20 cellular contexts compared by ENCODE assay signal in the genomic region with DNA sequence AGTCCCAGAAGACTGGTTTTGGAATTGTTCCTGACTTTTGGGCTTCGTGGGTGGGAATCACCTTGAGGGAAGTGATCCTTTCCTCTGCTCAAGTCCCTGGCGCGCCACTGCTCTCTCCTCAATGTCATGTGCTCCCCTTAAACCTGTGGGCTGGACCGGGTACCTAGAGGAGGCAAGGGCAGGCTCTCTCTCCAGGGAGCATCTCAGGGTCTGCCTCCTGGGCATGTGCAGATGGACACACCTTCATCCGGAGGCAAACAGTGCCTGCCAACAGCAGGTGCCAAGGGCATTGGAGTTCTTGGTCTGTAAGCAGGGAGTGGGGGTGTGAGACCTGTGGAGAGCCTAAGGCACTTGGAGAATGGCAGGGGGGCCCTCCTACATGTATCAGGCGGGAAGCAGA.
DNase-seq lines count a peak whose midpoint lies in the region; ATAC-seq and TF ChIP-seq lines count a peak whose summit lies in the region.
"Had no signal": no experiment of that assay in that cellular context is flagged by ENCODE, and none has a peak within 500 bp of the region (broad histone marks: within the 10 kb centered on the region; RNA-seq: fewer than 3 reads in every experiment).

No MANE protein-coding gene starts in this region.

- H2BK15ac ChIP-seq in neuronal stem cell (ENCODE audit: low read length), result no peak overlapping the region

- no peak for ATAC-seq in Right ventricle myocardium inferior
- ATAC-seq in aorta (ENCODE audit: low FRiP score), result no peak
- no peak for ATAC-seq in HG03280 (IDR thresholded peaks at IDR 0.05; ENCODE audit: unreplicated experiment)
- ATAC-seq in gastroesophageal sphincter, result no peak

- no peak overlapping the region for H3K4me3 ChIP-seq in neuronal stem cell (ENCODE audit: low read length in 2 of 2)
- no peak overlapping the region for H3K4me3 ChIP-seq in aorta (ENCODE audit: low read length in 2 of 2)
- no peak overlapping the region for H3K4me3 ChIP-seq in BE2C (ENCODE audit: low read depth, low read length)
- H3K4me3 ChIP-seq in gastroesophageal sphincter, result no peak overlapping the region
- H3K4me3 ChIP-seq: GM23248 had no signal

- H2AK5ac ChIP-seq in neuronal stem cell (ENCODE audit: low read depth, low read length), result peak overlapping the region; percentile 48

- peaks cover 2% of the 10 kb centered on the region for H3K27me3 Mint-ChIP-seq in glutamatergic neuron (ENCODE audit: unreplicated experiment)
- H3K27me3 Mint-ChIP-seq: CD4-positive, CD25-positive, alpha-beta regulatory T cell had no signal

- no peak overlapping the region for H4K91ac ChIP-seq in neuronal stem cell (ENCODE audit: low read depth, low read length, poor library complexity)

- H3K9me3 Mint-ChIP-seq in glutamatergic neuron (ENCODE audit: unreplicated experiment), result peaks cover 3% of the 10 kb centered on the region
- H3K9me3 Mint-ChIP-seq: CD8-positive, alpha-beta memory T cell had no signal

- intact Hi-C loops in Right ventricle myocardium inferior (cut with DNase I) (no loop called here), cardiac septum (cut with DNase I) (no loop called here), aorta (cut with DNase I) (no loop called here)

- H3K4me2 ChIP-seq in neuronal stem cell (ENCODE audit: insufficient read depth, low read length, poor library complexity, severe bottlenecking), result no peak overlapping the region

- peak; percentile 37 for DNase-seq in Right ventricle myocardium inferior (ENCODE audit: missing footprints)
- DNase-seq in cardiac septum (ENCODE audit: low spot score), result no peak
- DNase-seq in glutamatergic neuron, result peak; percentile 3
- DNase-seq in neuronal stem cell (ENCODE audit: low spot score), result no peak
- peak; percentile 40 to 59 for DNase-seq in aorta
- DNase-seq in BE2C, result no peak
- DNase-seq: 8988T; C1 segment of cervical spinal cord; CD4-positive, CD25-positive, alpha-beta regulatory T cell; CD8-positive, alpha-beta memory T cell; COR-L47; DMS 273 treated with DMSO at 0.1 percent for 48 hours; DMS53; DND-41; EL; GM23248; HCEC 1CT; IMR-90 had no signal

- no peak overlapping the region for H3K4ac ChIP-seq in neuronal stem cell (ENCODE audit: low read length)

- H3K27me3 ChIP-seq in neuronal stem cell (ENCODE audit: control insufficient read depth in 3 of 3, insufficient read depth in 3 of 3, low read depth in 1 of 3, low read length in 3 of 3) (peaks cover 0 to 18% (median 0%) of the 10 kb centered on the region in 3 experiments), aorta (ENCODE audit: control insufficient read depth in 1 of 2, insufficient read depth in 2 of 2, low read length in 1 of 2) (no peaks in the 10 kb centered on the region), BE2C (no peaks in the 10 kb centered on the region), gastroesophageal sphincter (peaks cover 10% of the 10 kb centered on the region)

- no peaks in the 10 kb centered on the region for H3K36me3 ChIP-seq in neuronal stem cell (replicated peaks in 1 of 2; ENCODE audit: control insufficient read depth in 2 of 2, insufficient read depth in 2 of 2, low read length in 2 of 2)
- no peaks in the 10 kb centered on the region for H3K36me3 ChIP-seq in aorta (ENCODE audit: control insufficient read depth in 1 of 2, insufficient read depth in 2 of 2, low read length in 1 of 2)
- no peaks in the 10 kb centered on the region for H3K36me3 ChIP-seq in BE2C
- no peaks in the 10 kb centered on the region for H3K36me3 ChIP-seq in gastroesophageal sphincter

- no peak overlapping the region for H4K8ac ChIP-seq in neuronal stem cell (ENCODE audit: low read depth, low read length)

- H2BK12ac ChIP-seq in neuronal stem cell (ENCODE audit: low read length), result no peak overlapping the region

- peaks cover 2% of the 10 kb centered on the region for H3K4me1 Mint-ChIP-seq in glutamatergic neuron (ENCODE audit: low read depth, unreplicated experiment)
- H3K4me1 Mint-ChIP-seq: CD4-positive, CD25-positive, alpha-beta regulatory T cell; CD8-positive, alpha-beta memory T cell had no signal

- H3K9me3 ChIP-seq in neuronal stem cell (replicated peaks in 1 of 2; ENCODE audit: control insufficient read depth in 2 of 2, insufficient read depth in 1 of 2, low read depth in 1 of 2, low read length in 2 of 2) (peaks cover 0 to 8% of the 10 kb centered on the region in 2 donors), aorta (ENCODE audit: control insufficient read depth, low read length) (no peaks in the 10 kb centered on the region), BE2C (no peaks in the 10 kb centered on the region), gastroesophageal sphincter (no peaks in the 10 kb centered on the region)

- H3K23ac ChIP-seq in neuronal stem cell (ENCODE audit: low read depth, low read length, poor library complexity), result no peak overlapping the region

- H3K9ac ChIP-seq in neuronal stem cell (ENCODE audit: low read depth, low read length, poor library complexity), result no peak overlapping the region
- H3K9ac ChIP-seq: GM23248 had no signal

- peak overlapping the region; percentile 73 for H3K18ac ChIP-seq in neuronal stem cell (ENCODE audit: low read length)

- H3K27ac Mint-ChIP-seq in glutamatergic neuron (ENCODE audit: unreplicated experiment), result no peak overlapping the region
- H3K27ac Mint-ChIP-seq: CD4-positive, CD25-positive, alpha-beta regulatory T cell; CD8-positive, alpha-beta memory T cell had no signal

- H2BK5ac ChIP-seq in neuronal stem cell (ENCODE audit: low read length), result peak overlapping the region; percentile 39

- no peaks in the 10 kb centered on the region for H3K36me3 Mint-ChIP-seq in glutamatergic neuron (ENCODE audit: unreplicated experiment)
- H3K36me3 Mint-ChIP-seq: CD4-positive, CD25-positive, alpha-beta regulatory T cell; CD8-positive, alpha-beta memory T cell had no signal

- no peak overlapping the region for H3K27ac ChIP-seq in neuronal stem cell (replicated peaks; ENCODE audit: low read length)
- no peak overlapping the region for H3K27ac ChIP-seq in aorta (ENCODE audit: low read depth in 1 of 2, low read length in 2 of 2)
- H3K27ac ChIP-seq in gastroesophageal sphincter, result no peak overlapping the region
- H3K27ac ChIP-seq: GM23248 had no signal

- no peak overlapping the region for H2AFZ ChIP-seq in neuronal stem cell (ENCODE audit: low read length)
- H2AFZ ChIP-seq: GM23248 had no signal

- H3K4me1 ChIP-seq in neuronal stem cell (ENCODE audit: control insufficient read depth in 2 of 2, insufficient read depth in 1 of 2, low read depth in 1 of 2, low read length in 2 of 2) (peaks cover 5 to 8% of the 10 kb centered on the region in 2 donors), aorta (ENCODE audit: control insufficient read depth in 1 of 2, insufficient read depth in 2 of 2, low read length in 2 of 2) (no peaks in the 10 kb centered on the region), BE2C (no peaks in the 10 kb centered on the region), gastroesophageal sphincter (no peaks in the 10 kb centered on the region)

- TF ChIP-seq POLR2A in gastroesophageal sphincter (IDR thresholded peaks at IDR 0.05), result no peak

- H3K79me1 ChIP-seq in neuronal stem cell (ENCODE audit: low read depth, low read length), result peaks cover 2% of the 10 kb centered on the region

- WGBS in neuronal stem cell (ENCODE audit: extremely low coverage in 2 of 2, insufficient read length in 2 of 2, insufficient replicate concordance in 1 of 2), 2 donors, result no CpG with 5 or more reads among the region's 6 CpGs
- WGBS in aorta, 2 donors, result 72% methylated on average over 6 of the region's 6 CpGs
- WGBS in gastroesophageal sphincter (ENCODE audit: low coverage in 1 of 2), 2 donors, result 50% methylated on average over 1 of the region's 6 CpGs; no CpG with 5 or more reads in 1 of the 2 donors

- no peak for TF ChIP-seq EP300 in gastroesophageal sphincter (IDR thresholded peaks at IDR 0.05)

- no peak for TF ChIP-seq CTCF in glutamatergic neuron (IDR thresholded peaks at IDR 0.05; ENCODE audit: partially characterized antibody, unreplicated experiment)
- TF ChIP-seq CTCF in BE2C (IDR thresholded peaks at IDR 0.05; ENCODE audit: low read depth, low read length), result no peak
- TF ChIP-seq CTCF in gastroesophageal sphincter (IDR thresholded peaks at IDR 0.05), result no peak

- no peak overlapping the region for H2BK120ac ChIP-seq in neuronal stem cell (ENCODE audit: low read depth, low read length)

- H3K14ac ChIP-seq in neuronal stem cell (ENCODE audit: low read length), result peak overlapping the region; percentile 61

- H3K4me3 Mint-ChIP-seq in glutamatergic neuron (ENCODE audit: unreplicated experiment), result no peak overlapping the region
- H3K4me3 Mint-ChIP-seq: CD4-positive, CD25-positive, alpha-beta regulatory T cell; CD8-positive, alpha-beta memory T cell had no signal

Comparison
In these comparisons a context has a peak if more than half of its experiments do, and no peak if none do; other contexts are left out.
1. DNase-seq: peak in Right ventricle myocardium inferior (single experiment), glutamatergic neuron (single experiment) and aorta (2 of 2); none in cardiac septum (single experiment), neuronal stem cell (single experiment) and BE2C (single experiment).